Comparison of ENCODE assay signal across 13 cellular contexts in the genomic region with DNA sequence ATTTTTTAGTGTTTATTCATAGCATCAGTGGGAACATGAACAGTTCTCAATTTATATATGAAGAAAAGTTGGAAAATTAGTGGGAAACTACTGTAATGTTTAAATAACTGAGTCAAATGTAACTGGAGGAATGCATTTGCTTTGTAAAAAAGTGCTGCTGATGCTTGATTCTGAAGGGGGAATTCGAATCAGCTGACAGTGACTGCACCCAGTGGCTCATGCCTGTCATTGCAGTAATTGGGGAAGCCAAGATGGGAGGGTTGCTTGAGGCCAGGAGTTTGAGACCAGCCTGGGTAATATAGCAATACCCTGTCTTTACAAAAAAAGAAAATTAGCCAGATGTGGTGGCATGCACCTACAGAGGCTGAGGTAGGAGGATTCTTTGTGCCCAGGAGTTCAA.
A peak's percentile ranks its signal among the peaks of the same experiment; 100 is the strongest.
DNase-seq lines count a peak whose midpoint lies in the region; ATAC-seq and TF ChIP-seq lines count a peak whose summit lies in the region.
"Had no signal": no experiment of that assay in that cellular context is flagged by ENCODE, and none has a peak within 500 bp of the region (broad histone marks: within the 10 kb centered on the region; RNA-seq: fewer than 3 reads in every experiment).

No MANE protein-coding gene starts in this region.

- H3K4me1 Mint-ChIP-seq in glutamatergic neuron (ENCODE audit: low read depth, unreplicated experiment): no peaks in the 10 kb centered on the region

- H3K9me3 Mint-ChIP-seq in glutamatergic neuron (ENCODE audit: unreplicated experiment): peaks cover 4% of the 10 kb centered on the region
- H3K9me3 Mint-ChIP-seq: activated CD4-positive, alpha-beta memory T cell treated with anti-CD3 and anti-CD28 coated beads for 36 hours had no signal

- TF ChIP-seq POLR2A in NB4 (IDR thresholded peaks at IDR 0.05; ENCODE audit: extremely low read depth, insufficient read length): no peak

- H3K4me3 ChIP-seq in NB4 (ENCODE audit: low read depth, low read length): no peak overlapping the region
- H3K4me3 ChIP-seq: smooth muscle cell had no signal

- ATAC-seq in GM21529 (IDR thresholded peaks at IDR 0.05; ENCODE audit: unreplicated experiment): peak; percentile 58
- no peak for ATAC-seq in HG02852 (IDR thresholded peaks at IDR 0.05; ENCODE audit: unreplicated experiment)
- ATAC-seq in GM21786 (IDR thresholded peaks at IDR 0.05; ENCODE audit: unreplicated experiment): no peak

- no peak overlapping the region for H3K4me3 Mint-ChIP-seq in glutamatergic neuron (ENCODE audit: unreplicated experiment)
- H3K4me3 Mint-ChIP-seq: activated CD4-positive, alpha-beta memory T cell treated with anti-CD3 and anti-CD28 coated beads for 36 hours had no signal

- H3K36me3 Mint-ChIP-seq in glutamatergic neuron (ENCODE audit: unreplicated experiment): no peaks in the 10 kb centered on the region
- H3K36me3 Mint-ChIP-seq: activated CD4-positive, alpha-beta memory T cell treated with anti-CD3 and anti-CD28 coated beads for 36 hours had no signal

- DNase-seq in NB4 (ENCODE audit: low read depth) (peak; percentile 18), glutamatergic neuron (no peak), HK-2 (ENCODE audit: unreplicated experiment) (no peak)
- DNase-seq: activated CD4-positive, alpha-beta memory T cell treated with anti-CD3 and anti-CD28 coated beads for 36 hours; activated effector memory CD4-positive, alpha-beta T cell treated with Interleukin-2 at 50 U/mL for 16 hours; brain microvascular endothelial cell; MV-4-11; SW 1271 had no signal

- TF ChIP-seq CTCF in GM12874 (IDR thresholded peaks at IDR 0.05; ENCODE audit: insufficient read depth, low read depth, low read length) (peak; percentile 28; the same call in 1 of the 2 replicates), NB4 (IDR thresholded peaks at IDR 0.05; ENCODE audit: low read depth, low read length) (peak; percentile 32), glutamatergic neuron (IDR thresholded peaks at IDR 0.05; ENCODE audit: partially characterized antibody, unreplicated experiment) (peak; percentile 27)

- H3K27ac Mint-ChIP-seq in glutamatergic neuron (ENCODE audit: unreplicated experiment): no peak overlapping the region
- H3K27ac Mint-ChIP-seq: activated CD4-positive, alpha-beta memory T cell treated with anti-CD3 and anti-CD28 coated beads for 36 hours had no signal

- H3K27me3 Mint-ChIP-seq in glutamatergic neuron (ENCODE audit: unreplicated experiment): peaks cover 4% of the 10 kb centered on the region
